In genomic region chr16:68000450-68000849, GRCh38 we compare ENCODE assay signal across 1 cellular context.
TF ChIP-seq lines count a peak whose summit lies in the region.

No MANE protein-coding gene starts in this region.

TF ChIP-seq in endothelial cell of umbilical vein, 7 proteins besides CTCF, POLR2A, EP300 and RAD21:
- TF ChIP-seq POLR2AphosphoS5 (IDR thresholded peaks at IDR 0.05; ENCODE audit: insufficient read depth, low read depth, low read length): no peak
- TF ChIP-seq EZH2 (IDR thresholded peaks at IDR 0.05; ENCODE audit: borderline replicate concordance, low read depth, low read length, severe bottlenecking): no peak
- TF ChIP-seq FOS (IDR thresholded peaks at IDR 0.05; ENCODE audit: borderline replicate concordance, insufficient read depth, low read length): no peak
- TF ChIP-seq GATA2 (IDR thresholded peaks at IDR 0.05; ENCODE audit: insufficient read depth, insufficient read length, low read depth, low read length): no peak
- TF ChIP-seq MAX (IDR thresholded peaks at IDR 0.05; ENCODE audit: insufficient read depth, insufficient read length): no peak
- no peak for TF ChIP-seq MYC (IDR thresholded peaks at IDR 0.05; ENCODE audit: low read depth, low read length)
- TF ChIP-seq JUN (IDR thresholded peaks at IDR 0.05; ENCODE audit: borderline replicate concordance, insufficient read depth, insufficient read length, low read depth): no peak
TF ChIP-seq in endothelial cell of umbilical vein: peak in this region for 0.
